In genomic region chr17:57617218-57617617, GRCh38 we compare ENCODE assay signal across 1 cellular context.
TF ChIP-seq lines count a peak whose summit lies in the region.

No MANE protein-coding gene starts in this region.

TF ChIP-seq in GM12878, 131 proteins besides CTCF, POLR2A, EP300 and RAD21 (continued from another document):
- TF ChIP-seq E2F8 (IDR thresholded peaks at IDR 0.05; ENCODE audit: low read depth, partially characterized antibody) (no peak), TAF1 (IDR thresholded peaks at IDR 0.05; ENCODE audit: borderline replicate concordance, low read depth, low read length) (no peak), EZH2 (IDR thresholded peaks at IDR 0.05; ENCODE audit: borderline replicate concordance, control insufficient read depth, low read depth, low read length) (no peak), BHLHE40 (IDR thresholded peaks at IDR 0.05; ENCODE audit: borderline replicate concordance in 1 of 2, low read depth in 2 of 2, low read length in 1 of 2) (no peak)
TF ChIP-seq in GM12878: peak in this region for 0.
